33 cellular contexts compared by ENCODE assay signal in the genomic region with DNA sequence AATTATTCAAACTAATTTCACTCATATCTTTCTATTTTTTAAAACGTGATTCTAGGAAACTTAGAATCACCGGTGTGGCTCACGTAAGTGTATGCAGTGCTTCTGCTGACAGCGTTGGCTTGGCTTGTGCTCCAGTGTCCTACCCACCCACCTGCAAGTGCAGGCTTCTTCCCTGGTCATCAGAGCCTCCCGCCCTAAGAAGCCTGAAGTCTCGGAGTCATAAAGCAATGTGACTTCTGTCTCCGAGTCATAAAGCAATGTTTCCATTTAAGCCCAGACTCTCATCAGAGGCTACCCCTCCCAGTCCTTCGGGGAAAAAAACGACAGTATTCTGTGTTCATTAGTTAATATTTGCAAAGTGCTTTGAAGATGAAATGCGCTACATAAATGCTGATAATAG.
"Had no signal": no experiment of that assay in that cellular context is flagged by ENCODE, and none has a peak within 500 bp of the region (broad histone marks: within the 10 kb centered on the region; RNA-seq: fewer than 3 reads in every experiment).

No MANE protein-coding gene starts in this region.

- H3K27ac Mint-ChIP-seq: naive thymus-derived CD8-positive, alpha-beta T cell; natural killer cell treated with Interleukin-12 subunit alpha and Interleukin-12 subunit beta and Interleukin-15 and Interleukin-18, amount 100 ng/mL, for 72 hours; nephron progenitor cell; progenitor cell of endocrine pancreas; stimulated activated memory B cell treated with anti-CD40 and anti-IgM and Interleukin-4, amounts not matched to agents 10 μg/mL and 1 μg/mL and 100 μg/mL, for 72 hours; stimulated activated naive CD8-positive, alpha-beta T cell treated with anti-CD3 and anti-CD28 coated beads, Interleukin-15, amount 100 ng/mL, for 72 hours; type B pancreatic cell had no signal

- H3K27me3 Mint-ChIP-seq: natural killer cell treated with Interleukin-12 subunit alpha and Interleukin-12 subunit beta and Interleukin-15 and Interleukin-18, amount 100 ng/mL, for 72 hours; stimulated activated memory B cell treated with anti-CD40 and anti-IgM and Interleukin-4, amounts not matched to agents 10 μg/mL and 1 μg/mL and 100 μg/mL, for 72 hours had no signal

- H3K4me3 Mint-ChIP-seq: naive thymus-derived CD8-positive, alpha-beta T cell; natural killer cell treated with Interleukin-12 subunit alpha and Interleukin-12 subunit beta and Interleukin-15 and Interleukin-18, amount 100 ng/mL, for 72 hours; nephron progenitor cell; neural crest cell; stimulated activated memory B cell treated with anti-CD40 and anti-IgM and Interleukin-4, amounts not matched to agents 10 μg/mL and 1 μg/mL and 100 μg/mL, for 72 hours; stimulated activated naive CD8-positive, alpha-beta T cell treated with anti-CD3 and anti-CD28 coated beads, Interleukin-15, amount 100 ng/mL, for 72 hours; type B pancreatic cell had no signal

- H3K79me2 ChIP-seq: parathyroid adenoma had no signal

- H3K27ac ChIP-seq: neutrophil, ovary, parathyroid adenoma, psoas muscle, right lobe of liver, sigmoid colon, spleen, suprapubic skin, testis, tibial artery, transverse colon, upper lobe of right lung, uterus had no signal

- H3K9me3 Mint-ChIP-seq: natural killer cell treated with Interleukin-12 subunit alpha and Interleukin-12 subunit beta and Interleukin-15 and Interleukin-18, amount 100 ng/mL, for 72 hours had no signal

- H3K36me3 Mint-ChIP-seq: natural killer cell treated with Interleukin-12 subunit alpha and Interleukin-12 subunit beta and Interleukin-15 and Interleukin-18, amount 100 ng/mL, for 72 hours; stimulated activated memory B cell treated with anti-CD40 and anti-IgM and Interleukin-4, amounts not matched to agents 10 μg/mL and 1 μg/mL and 100 μg/mL, for 72 hours; type B pancreatic cell had no signal

- H3K27me3 ChIP-seq: neutrophil, ovary, right lobe of liver, spleen, testis, tibial artery, transverse colon, upper lobe of right lung, uterus had no signal

- H3K4me3 ChIP-seq: ovary, psoas muscle, right lobe of liver, sigmoid colon, smooth muscle cell, spleen, suprapubic skin, testis, tibial artery, transverse colon, upper lobe of right lung, uterus had no signal

- H3K4me2 ChIP-seq: smooth muscle cell had no signal

- H3K4me1 ChIP-seq: parathyroid adenoma, psoas muscle, right lobe of liver, sigmoid colon, spleen, suprapubic skin, testis, tibial artery, transverse colon, upper lobe of right lung, uterus had no signal

- H3K4me1 Mint-ChIP-seq: naive thymus-derived CD8-positive, alpha-beta T cell; stimulated activated memory B cell treated with anti-CD40 and anti-IgM and Interleukin-4, amounts not matched to agents 10 μg/mL and 1 μg/mL and 100 μg/mL, for 72 hours; stimulated activated naive CD8-positive, alpha-beta T cell treated with anti-CD3 and anti-CD28 coated beads, Interleukin-15, amount 100 ng/mL, for 72 hours had no signal

- DNase-seq: naive thymus-derived CD8-positive, alpha-beta T cell; nephron progenitor cell; nucleus accumbens; ovary; posterior cingulate gyrus; psoas muscle; right cardiac atrium; right lobe of liver; sigmoid colon; spleen; stimulated activated CD4-positive, alpha-beta T cell treated with anti-CD3 and anti-CD28 coated beads, Interleukin-12 subunit alpha, Interleukin-12 subunit beta, amount 100 ng/mL, for 4 hours; stimulated activated CD4-positive, alpha-beta T cell treated with anti-CD3 and anti-CD28 coated beads, Interleukin-1b, Interleukin-23, amount 100 ng/mL, for 48 hours; stimulated activated CD4-positive, alpha-beta T cell treated with anti-CD3 and anti-CD28 coated beads, Interleukin-4, amount 100 ng/mL, for 1 hour; stimulated activated CD4-positive, alpha-beta T cell treated with anti-CD3 and anti-CD28 coated beads, Interleukin-4, amount 100 ng/mL, for 4 hours; stimulated activated CD8-positive, alpha-beta memory T cell treated with anti-CD3 and anti-CD28 coated beads, Interleukin-4, amount 100 ng/mL, for 48 hours; stimulated activated naive CD4-positive, alpha-beta T cell; stimulated activated naive CD8-positive, alpha-beta T cell treated with anti-CD3 and anti-CD28 coated beads, Interleukin-15, amount 100 ng/mL, for 72 hours; stimulated activated naive CD8-positive, alpha-beta T cell treated with anti-CD3 and anti-CD28 coated beads, Interleukin-15, Interleukin-2, amounts not matched to agents 100 U/mL and 50 U/mL, for 24 hours; substantia nigra; testis; tibial artery; transverse colon; upper lobe of right lung; uterus had no signal

- ATAC-seq: naive thymus-derived CD8-positive, alpha-beta T cell; natural killer cell treated with Interleukin-12 subunit alpha and Interleukin-12 subunit beta and Interleukin-15 and Interleukin-18, amount 100 ng/mL, for 72 hours; psoas muscle; right cardiac atrium; right lobe of liver; stimulated activated memory B cell treated with anti-CD40 and anti-IgM and Interleukin-4, amounts not matched to agents 10 μg/mL and 1 μg/mL and 100 μg/mL, for 72 hours; stimulated activated naive CD8-positive, alpha-beta T cell treated with anti-CD3 and anti-CD28 coated beads, Interleukin-15, amount 100 ng/mL, for 72 hours; stimulated activated naive CD8-positive, alpha-beta T cell treated with anti-CD3 and anti-CD28 coated beads, Interleukin-15, Interleukin-2, amounts not matched to agents 100 U/mL and 50 U/mL, for 24 hours; upper lobe of right lung had no signal

- H3K9me3 ChIP-seq: neutrophil, psoas muscle, right lobe of liver, suprapubic skin, testis, tibial artery, transverse colon, upper lobe of right lung, uterus had no signal

- H2AFZ ChIP-seq: parathyroid adenoma had no signal

- H3K36me3 ChIP-seq: neutrophil, ovary, right lobe of liver, sigmoid colon, spleen, suprapubic skin, tibial artery, transverse colon, upper lobe of right lung, uterus had no signal
